8 cellular contexts compared by ENCODE assay signal in genomic region chr6:31197559-31198305, GRCh38. TPM values are rescaled to one million over a fixed set of nuclear protein-coding genes. Genes with fewer than 3 reads are reported as not detected.
DNase-seq lines count a peak whose midpoint lies in the region; ATAC-seq, FAIRE-seq and TF ChIP-seq lines count a peak whose summit lies in the region.

No MANE protein-coding gene starts in this region.

- intact Hi-C loops in Right ventricle myocardium inferior (cut with DNase I), result loop anchor here (1.0 to 2.0 kb wide), 2 partner anchors 75 to 170 kb away; partner anchors contain the start of gene HLA-C
- intact Hi-C loops in pancreas (cut with DNase I), result loop anchor here in 2 of 3 donors (5.0 to 10.0 kb wide), 2 partner anchors 167 to 170 kb away; no protein-coding TSS in a partner anchor
- intact Hi-C loops in thyroid gland (cut with DNase I), result loop anchor here (5.0 kb wide), 1 partner anchor 170 kb away; no protein-coding TSS in a partner anchor

- ATAC-seq in HG02571 (IDR thresholded peaks at IDR 0.05; ENCODE audit: unreplicated experiment) (peak; percentile 60), SK-N-SH treated with all-trans-retinoic acid at 6 μM for 48 hours (peak; percentile 89), Right ventricle myocardium inferior (peak; percentile 91), pancreas (peak; percentile 87 to 93 (median 88))
- ATAC-seq in activated naive CD4-positive, alpha-beta T cell treated with anti-CD3 and anti-CD28 coated beads, Interleukin-2, amount 50 U/mL, for 72 hours, result peak; percentile 74 to 85

- no peaks in the 10 kb centered on the region for H3K27me3 ChIP-seq in pancreas
- H3K27me3 ChIP-seq in thyroid gland, result no peaks in the 10 kb centered on the region

- 0% methylated on average over 45 of the region's 45 CpGs for WGBS in pancreas, 2 donors
- 0 to 1% methylated on average over 27 to 32 of the region's 45 CpGs for WGBS in thyroid gland, 2 donors

- H3K27ac ChIP-seq in pancreas, result peak overlapping the region; percentile 76 to 98 (median 97)
- H3K27ac ChIP-seq in thyroid gland, result peak overlapping the region; percentile 90 to 97 (median 95)

- H3K36me3 ChIP-seq in pancreas, result no peaks in the 10 kb centered on the region
- H3K36me3 ChIP-seq in thyroid gland, result no peaks in the 10 kb centered on the region

- peaks cover 0 to 15% (median 6%) of the 10 kb centered on the region in 3 donors for H3K4me1 ChIP-seq in pancreas
- H3K4me1 ChIP-seq in thyroid gland, result peaks cover 0 to 23% of the 10 kb centered on the region in 2 donors

- H3K9me3 Mint-ChIP-seq in activated naive CD4-positive, alpha-beta T cell treated with anti-CD3 and anti-CD28 coated beads, Interleukin-2, amount 50 U/mL, for 72 hours, result peaks cover 0 to 5% of the 10 kb centered on the region in 2 donors

- peak overlapping the region; percentile 23 to 59 (median 45) for H3K4me3 ChIP-seq in pancreas
- peak overlapping the region; percentile 62 to 96 (median 65) for H3K4me3 ChIP-seq in thyroid gland (replicated peaks in 1 of 3)

- DNase-seq in GM04503 (ENCODE audit: low read depth) (peak; percentile 32), NCI-H1048 (lab: John Stamatoyannopoulos, UW) (peak; percentile 87), Right ventricle myocardium inferior (ENCODE audit: missing footprints) (peak; percentile 96), pancreas (peak; percentile 89 to 95 (median 92)), thyroid gland (peak; percentile 92 to 93)
- DNase-seq in activated naive CD4-positive, alpha-beta T cell treated with anti-CD3 and anti-CD28 coated beads, Interleukin-2, amount 50 U/mL, for 72 hours (ENCODE audit: low spot score in 2 of 2), result peak; percentile 86 to 92

- peak; percentile 49 to 87 for TF ChIP-seq POLR2A in thyroid gland (IDR thresholded peaks at IDR 0.05)

- H3K27ac Mint-ChIP-seq in activated naive CD4-positive, alpha-beta T cell treated with anti-CD3 and anti-CD28 coated beads, Interleukin-2, amount 50 U/mL, for 72 hours, result peak overlapping the region; percentile 90 to 91

- H3K36me3 Mint-ChIP-seq in activated naive CD4-positive, alpha-beta T cell treated with anti-CD3 and anti-CD28 coated beads, Interleukin-2, amount 50 U/mL, for 72 hours, result peaks cover 4 to 53% of the 10 kb centered on the region in 2 donors

- H3K9me3 ChIP-seq in pancreas, result no peaks in the 10 kb centered on the region
- no peaks in the 10 kb centered on the region for H3K9me3 ChIP-seq in thyroid gland

- no peak for FAIRE-seq in pancreas (lab: Jason Lieb, UNC)

- no peak for TF ChIP-seq CTCF in pancreas (IDR thresholded peaks at IDR 0.05)
- TF ChIP-seq CTCF in thyroid gland (IDR thresholded peaks at IDR 0.05), result no peak

TF ChIP-seq in SK-N-SH treated with all-trans-retinoic acid at 6 μM for 48 hours, 23 proteins besides CTCF, POLR2A, EP300 and RAD21:
- TF ChIP-seq SNAI2 (CRISPR knock-in tag; IDR thresholded peaks at IDR 0.05) (no peak), CREB5 (CRISPR knock-in tag; IDR thresholded peaks at IDR 0.05; ENCODE audit: low read depth) (no peak), ZNF565 (CRISPR knock-in tag; conservative IDR thresholded peaks at IDR 0.05; ENCODE audit: low read depth) (no peak), ZFP30 (CRISPR knock-in tag; IDR thresholded peaks at IDR 0.05) (no peak)

RNA-seq across cellular contexts. Expression of gene POU5F1, which starts 27.2 kb away (rescaled TPM):
- under 1 TPM in 1 of 2 donors, not detected in 1; 0.59 TPM for total RNA-seq in activated naive CD4-positive, alpha-beta T cell treated with anti-CD3 and anti-CD28 coated beads, Interleukin-2, amount 50 U/mL, for 72 hours
- total RNA-seq in Right ventricle myocardium inferior (0.51 TPM), pancreas (10 to 100 TPM in 1 of 6 donors, 1 to 10 TPM in 5; 1.1 to 23.6 (median 3.2) TPM), thyroid gland (1 to 10 TPM in 1 of 4 donors, not detected in 3; 1.0 TPM)
- polyA plus RNA-seq in pancreas, result 10 to 100 TPM in 1 of 2 donors, 1 to 10 TPM in 1; 8.6 to 32.1 TPM

RNA-seq across cellular contexts. Expression of gene TCF19, which starts 39.3 kb away (rescaled TPM):
- 100 to 1,000 TPM in 1 of 2 donors, 10 to 100 TPM in 1; 93.3 to 100 TPM for total RNA-seq in activated naive CD4-positive, alpha-beta T cell treated with anti-CD3 and anti-CD28 coated beads, Interleukin-2, amount 50 U/mL, for 72 hours
- total RNA-seq in Right ventricle myocardium inferior (5.2 TPM), pancreas (1 to 10 TPM in 5 of 6 donors, under 1 TPM in 1; 0.83 to 2.4 (median 1.8) TPM), thyroid gland (1 to 10 TPM; 1.2 to 4.9 (median 3.2) TPM)
- 1 to 10 TPM; 1.9 to 3.4 TPM for polyA plus RNA-seq in pancreas

RNA-seq across cellular contexts. Expression of gene CCHCR1, which starts 40.1 kb away (rescaled TPM):
- total RNA-seq in activated naive CD4-positive, alpha-beta T cell treated with anti-CD3 and anti-CD28 coated beads, Interleukin-2, amount 50 U/mL, for 72 hours, result 10 to 100 TPM; 73.5 to 86.2 TPM
- 12.3 TPM for total RNA-seq in Right ventricle myocardium inferior
- total RNA-seq in pancreas, result 10 to 100 TPM in 5 of 6 donors, 1 to 10 TPM in 1; 6.7 to 19.3 (median 11.3) TPM
- 10 to 100 TPM; 22.3 to 27.0 TPM for polyA plus RNA-seq in pancreas
- 10 to 100 TPM; 15.8 to 20.0 (median 17.0) TPM for total RNA-seq in thyroid gland

RNA-seq across cellular contexts. Expression of gene PSORS1C2, which starts 58.9 kb away (rescaled TPM):
- not detected for total RNA-seq in activated naive CD4-positive, alpha-beta T cell treated with anti-CD3 and anti-CD28 coated beads, Interleukin-2, amount 50 U/mL, for 72 hours
- total RNA-seq in Right ventricle myocardium inferior (not detected), pancreas (not detected), thyroid gland (not detected)
- not detected for polyA plus RNA-seq in pancreas

Comparison
In these comparisons a context has a peak if more than half of its experiments do, and no peak if none do; other contexts are left out.
1. Peak in every context shown above with its lines: DNase-seq, ATAC-seq, H3K4me3 ChIP-seq and H3K27ac ChIP-seq.
2. DNase-seq: peak in every context shown above with its lines; median percentile 96 in Right ventricle myocardium inferior; 92 in thyroid gland; 92 in pancreas; 89 in activated naive CD4-positive, alpha-beta T cell treated with anti-CD3 and anti-CD28 coated beads, Interleukin-2, amount 50 U/mL, for 72 hours; 87 in NCI-H1048; 32 in GM04503.
3. RNA of gene TCF19, which starts 39.3 kb away (total RNA-seq): 93.3 to 100 TPM in activated naive CD4-positive, alpha-beta T cell treated with anti-CD3 and anti-CD28 coated beads, Interleukin-2, amount 50 U/mL, for 72 hours; 5.2 TPM in Right ventricle myocardium inferior (single experiment), 1.2 to 4.9 TPM in thyroid gland and 0.83 to 2.4 TPM in pancreas; every median in the first group is over 10 times any median in the second.